In genomic region chr19:40812571-40812970, GRCh38 we compare ENCODE assay signal across 15 cellular contexts. TPM values are rescaled to one million over a fixed set of nuclear protein-coding genes. Genes with fewer than 3 reads are reported as not detected.
DNase-seq lines count a peak whose midpoint lies in the region; ATAC-seq and TF ChIP-seq lines count a peak whose summit lies in the region.
"Not testable (repeated sequence)": the region's sequence is repeated elsewhere in the genome, so short reads cannot be mapped to it uniquely, and the experiment has no call there.
"Had no signal": no experiment of that assay in that cellular context is flagged by ENCODE, and none has a peak within 500 bp of the region (broad histone marks: within the 10 kb centered on the region; RNA-seq: fewer than 3 reads in every experiment).

No MANE protein-coding gene starts in this region.

- not testable (repeated sequence) for H3K9me3 Mint-ChIP-seq in CD4-positive, alpha-beta T cell; IgD-negative memory B cell; activated CD4-positive, alpha-beta T cell treated with anti-CD3 and anti-CD28 coated beads, Interleukin-2, amount 10 ng/mL, durations not matched to agents 24 days and 14 days; activated naive CD4-positive, alpha-beta T cell treated with anti-CD3 and anti-CD28 coated beads, Interleukin-2, amount 10 ng/mL, durations not matched to agents 7 days and 5 days; effector memory CD8-positive, alpha-beta T cell

- not testable (repeated sequence) for H3K9ac ChIP-seq in muscle layer of colon (ENCODE audit: low read length)

- H3K4me1 Mint-ChIP-seq in CD4-positive, alpha-beta T cell (ENCODE audit: low read depth) = peaks cover 38% of the 10 kb centered on the region
- peaks cover 18 to 26% (median 20%) of the 10 kb centered on the region in 3 donors for H3K4me1 Mint-ChIP-seq in IgD-negative memory B cell
- H3K4me1 Mint-ChIP-seq in activated CD4-positive, alpha-beta T cell treated with anti-CD3 and anti-CD28 coated beads, Interleukin-2, amount 10 ng/mL, durations not matched to agents 24 days and 14 days = peaks cover 29% of the 10 kb centered on the region
- H3K4me1 Mint-ChIP-seq in activated naive CD4-positive, alpha-beta T cell treated with anti-CD3 and anti-CD28 coated beads, Interleukin-2, amount 10 ng/mL, durations not matched to agents 7 days and 5 days = peaks cover 50% of the 10 kb centered on the region
- peaks cover 40 to 42% of the 10 kb centered on the region in 2 donors for H3K4me1 Mint-ChIP-seq in effector memory CD8-positive, alpha-beta T cell (ENCODE audit: low read depth in 2 of 2)

- ATAC-seq in CD4-positive, alpha-beta T cell (ENCODE audit: poor library complexity); effector memory CD8-positive, alpha-beta T cell (replicated peaks): not testable (repeated sequence)

- not testable (repeated sequence) for TF ChIP-seq POLR2A in prostate gland (IDR thresholded peaks at IDR 0.05)

- H3K36me3 ChIP-seq in muscle layer of colon (ENCODE audit: insufficient read depth, low read length) = peaks cover 22% of the 10 kb centered on the region
- H3K36me3 ChIP-seq in prostate gland = not testable (repeated sequence)

- POLR2A ChIA-PET in CD4-positive, alpha-beta T cell (lab: Charles Lee) = interaction anchor here (1.2 to 2.2 kb wide), 5 partner anchors 11 to 62 kb away, joined by 4 to 12 read pairs (median 6); partner anchors contain the start of genes ACTMAP, EGLN2, RAB4B and SNRPA

- H3K9me3 ChIP-seq in CD4-positive, alpha-beta T cell (ENCODE audit: control insufficient read depth, low read length); muscle layer of colon (ENCODE audit: low read length); prostate gland: not testable (repeated sequence)

- WGBS in prostate gland = 76% methylated on average over 7 of the region's 7 CpGs

- peaks cover 29% of the 10 kb centered on the region for H3K4me1 ChIP-seq in muscle layer of colon (ENCODE audit: insufficient read depth, low read length)
- not testable (repeated sequence) for H3K4me1 ChIP-seq in prostate gland (replicated peaks)

- not testable (repeated sequence) for H3K4me3 ChIP-seq in muscle layer of colon (ENCODE audit: low read depth in 1 of 2, low read length in 2 of 2); prostate gland

- TF ChIP-seq CTCF in CD4-positive, alpha-beta T cell (IDR thresholded peaks at IDR 0.05); prostate gland (IDR thresholded peaks at IDR 0.05): not testable (repeated sequence)

- CTCF ChIA-PET in CD4-positive, alpha-beta T cell (lab: Charles Lee) = interaction anchor here (0.5 to 1.4 kb wide), 2 partner anchors 36 to 150 kb away, joined by 3 to 5 read pairs; no protein-coding TSS in a partner anchor
- CTCF ChIA-PET in activated naive CD4-positive, alpha-beta T cell treated with anti-CD3 and anti-CD28 coated beads, Interleukin-2, amount 10 ng/mL, durations not matched to agents 7 days and 5 days (lab: Charles Lee) = not testable (repeated sequence)

- not testable (repeated sequence) for H3K27me3 ChIP-seq in CD4-positive, alpha-beta T cell (ENCODE audit: control insufficient read depth, insufficient read depth, low read length); muscle layer of colon (ENCODE audit: control insufficient read depth in 1 of 2, insufficient read depth in 2 of 2, low read length in 2 of 2); prostate gland (replicated peaks; ENCODE audit: insufficient read depth)

- H3K36me3 Mint-ChIP-seq in CD4-positive, alpha-beta T cell (ENCODE audit: low read depth) = peaks cover 33% of the 10 kb centered on the region
- H3K36me3 Mint-ChIP-seq in IgD-negative memory B cell = not testable (repeated sequence)
- H3K36me3 Mint-ChIP-seq in activated CD4-positive, alpha-beta T cell treated with anti-CD3 and anti-CD28 coated beads, Interleukin-2, amount 10 ng/mL, durations not matched to agents 24 days and 14 days (ENCODE audit: low read depth) = peaks cover 19% of the 10 kb centered on the region
- H3K36me3 Mint-ChIP-seq in activated naive CD4-positive, alpha-beta T cell treated with anti-CD3 and anti-CD28 coated beads, Interleukin-2, amount 10 ng/mL, durations not matched to agents 7 days and 5 days = peaks cover 29% of the 10 kb centered on the region
- H3K36me3 Mint-ChIP-seq in effector memory CD8-positive, alpha-beta T cell (ENCODE audit: insufficient read depth) = peaks cover 51% of the 10 kb centered on the region

- intact Hi-C loops in CD4-positive, alpha-beta T cell (cut with DNase I, micrococcal nuclease) = loop anchor here in 1 of 2 experiments (5.0 kb wide), 1 partner anchor 320 kb away; no protein-coding TSS in a partner anchor
- intact Hi-C loops in activated CD4-positive, alpha-beta T cell treated with anti-CD3 and anti-CD28 coated beads, Interleukin-2, amount 10 ng/mL, durations not matched to agents 24 days and 14 days (cut with micrococcal nuclease); prostate gland (cut with DNase I): not testable (repeated sequence)

- H3K4me3 Mint-ChIP-seq in CD4-positive, alpha-beta T cell = peak overlapping the region; percentile 95
- peak overlapping the region; percentile 88 to 99 (median 97) for H3K4me3 Mint-ChIP-seq in IgD-negative memory B cell
- H3K4me3 Mint-ChIP-seq in activated CD4-positive, alpha-beta T cell treated with anti-CD3 and anti-CD28 coated beads, Interleukin-2, amount 10 ng/mL, durations not matched to agents 24 days and 14 days = peak overlapping the region; percentile 96
- peak overlapping the region; percentile 87 for H3K4me3 Mint-ChIP-seq in activated naive CD4-positive, alpha-beta T cell treated with anti-CD3 and anti-CD28 coated beads, Interleukin-2, amount 10 ng/mL, durations not matched to agents 7 days and 5 days
- peak overlapping the region; percentile 89 to 90 for H3K4me3 Mint-ChIP-seq in effector memory CD8-positive, alpha-beta T cell

- H3K27me3 Mint-ChIP-seq in CD4-positive, alpha-beta T cell; IgD-negative memory B cell; effector memory CD8-positive, alpha-beta T cell: not testable (repeated sequence)
- H3K27me3 Mint-ChIP-seq in activated CD4-positive, alpha-beta T cell treated with anti-CD3 and anti-CD28 coated beads, Interleukin-2, amount 10 ng/mL, durations not matched to agents 24 days and 14 days = peaks cover 30% of the 10 kb centered on the region
- H3K27me3 Mint-ChIP-seq in activated naive CD4-positive, alpha-beta T cell treated with anti-CD3 and anti-CD28 coated beads, Interleukin-2, amount 10 ng/mL, durations not matched to agents 7 days and 5 days = peaks cover 67% of the 10 kb centered on the region

- H3K27ac ChIP-seq in CD4-positive, alpha-beta T cell (ENCODE audit: low read depth, low read length) = not testable (repeated sequence)
- H3K27ac ChIP-seq in muscle layer of colon (ENCODE audit: low read depth, low read length) = peak overlapping the region; percentile 13
- H3K27ac ChIP-seq in prostate gland = peak overlapping the region; percentile 56 to 57

- not testable (repeated sequence) for DNase-seq in CD4-positive, alpha-beta T cell; activated CD4-positive, alpha-beta T cell treated with anti-CD3 and anti-CD28 coated beads, Interleukin-2, amount 10 ng/mL, durations not matched to agents 24 days and 14 days; activated naive CD4-positive, alpha-beta T cell treated with anti-CD3 and anti-CD28 coated beads, Interleukin-2, amount 10 ng/mL, durations not matched to agents 7 days and 5 days; effector memory CD8-positive, alpha-beta T cell; prostate gland (ENCODE audit: low spot score)

- H3K27ac Mint-ChIP-seq in CD4-positive, alpha-beta T cell = peak overlapping the region; percentile 90
- peak overlapping the region in 2 of 3 donors; percentile 86 to 95 for H3K27ac Mint-ChIP-seq in IgD-negative memory B cell
- not testable (repeated sequence) for H3K27ac Mint-ChIP-seq in activated CD4-positive, alpha-beta T cell treated with anti-CD3 and anti-CD28 coated beads, Interleukin-2, amount 10 ng/mL, durations not matched to agents 24 days and 14 days
- peak overlapping the region; percentile 37 for H3K27ac Mint-ChIP-seq in activated naive CD4-positive, alpha-beta T cell treated with anti-CD3 and anti-CD28 coated beads, Interleukin-2, amount 10 ng/mL, durations not matched to agents 7 days and 5 days
- peak overlapping the region; percentile 69 to 100 for H3K27ac Mint-ChIP-seq in effector memory CD8-positive, alpha-beta T cell

RNA-seq across cellular contexts. Expression of gene EGLN2, which starts 13.6 kb away (rescaled TPM):
- 100 to 1,000 TPM; 150 to 151 TPM for total RNA-seq in CD4-positive, alpha-beta T cell
- polyA plus RNA-seq in IgD-negative memory B cell = 181 TPM
- 88.9 and 94.4 TPM in 2 replicates for total RNA-seq in activated CD4-positive, alpha-beta T cell treated with anti-CD3 and anti-CD28 coated beads, Interleukin-2, amount 10 ng/mL, durations not matched to agents 24 days and 14 days
- 100 to 1,000 TPM in 1 of 2 donors, 10 to 100 TPM in 1; 62.6 to 213 TPM for total RNA-seq in prostate gland

RNA-seq across cellular contexts. Expression of gene RAB4B, which starts 34.5 kb away (rescaled TPM):
- total RNA-seq in CD4-positive, alpha-beta T cell = 10 to 100 TPM; 26.6 to 26.9 TPM
- polyA plus RNA-seq in IgD-negative memory B cell = 141 TPM
- total RNA-seq in activated CD4-positive, alpha-beta T cell treated with anti-CD3 and anti-CD28 coated beads, Interleukin-2, amount 10 ng/mL, durations not matched to agents 24 days and 14 days = 36.3 and 41.0 TPM in 2 replicates
- total RNA-seq in prostate gland = 10 to 100 TPM; 44.8 to 51.7 TPM

RNA-seq across cellular contexts. Expression of gene MIA, which starts 37.2 kb away (rescaled TPM):
- total RNA-seq in CD4-positive, alpha-beta T cell = not detected
- polyA plus RNA-seq in IgD-negative memory B cell = not detected
- total RNA-seq in activated CD4-positive, alpha-beta T cell treated with anti-CD3 and anti-CD28 coated beads, Interleukin-2, amount 10 ng/mL, durations not matched to agents 24 days and 14 days = 0.56 TPM in 1 of 2 replicates, not detected in the other
- total RNA-seq in prostate gland = 1 to 10 TPM; 2.7 to 5.0 TPM
- total RNA-seq: activated naive CD4-positive, alpha-beta T cell treated with anti-CD3 and anti-CD28 coated beads, Interleukin-2, amount 50 U/mL, for 72 hours; dermis microvascular lymphatic vessel endothelial cell; endothelial cell of umbilical vein; fibroblast of lung; SJCRH30 had no signal

RNA-seq across cellular contexts. Expression of gene CYP2A6, which starts 37.7 kb away (rescaled TPM):
- not detected for total RNA-seq in CD4-positive, alpha-beta T cell
- polyA plus RNA-seq in IgD-negative memory B cell = not detected
- total RNA-seq in activated CD4-positive, alpha-beta T cell treated with anti-CD3 and anti-CD28 coated beads, Interleukin-2, amount 10 ng/mL, durations not matched to agents 24 days and 14 days = not detected in 2 replicates
- total RNA-seq in prostate gland = 1 to 10 TPM in 1 of 2 donors, not detected in 1; 1.1 TPM
- total RNA-seq: A673, dermis microvascular lymphatic vessel endothelial cell, endothelial cell of umbilical vein, fibroblast of lung, gastroesophageal sphincter, SJCRH30, suprapubic skin had no signal
- polyA plus RNA-seq: endothelial cell of umbilical vein, fibroblast of lung had no signal
